ENCODE assay signal across 28 cellular contexts in genomic region chr4:7439699-7440098, GRCh38. TPM values are rescaled to one million over a fixed set of nuclear protein-coding genes. Genes with fewer than 3 reads are reported as not detected.
"Had no signal": no experiment of that assay in that cellular context is flagged by ENCODE, and none has a peak within 500 bp of the region (broad histone marks: within the 10 kb centered on the region; RNA-seq: fewer than 3 reads in every experiment).

No MANE protein-coding gene starts in this region.

- H3K9me3 ChIP-seq: esophagus squamous epithelium, left lung, ovary, psoas muscle, thoracic aorta, tibial nerve, upper lobe of right lung, uterus had no signal

- H3K4me3 ChIP-seq: esophagus squamous epithelium, heart right ventricle, left lung, ovary, psoas muscle, thoracic aorta, tibial nerve, upper lobe of right lung, uterus had no signal

- H3K27ac ChIP-seq: esophagus squamous epithelium, heart right ventricle, left lung, ovary, psoas muscle, thoracic aorta, tibial nerve, upper lobe of right lung, uterus had no signal

- H3K36me3 ChIP-seq: esophagus squamous epithelium, heart right ventricle, left lung, ovary, thoracic aorta, tibial nerve, upper lobe of right lung, uterus had no signal

- H3K4me1 ChIP-seq: psoas muscle, upper lobe of right lung, uterus had no signal

- H3K27me3 ChIP-seq: ovary, tibial nerve, upper lobe of right lung, uterus had no signal

- DNase-seq: cortex of kidney; effector memory CD8-positive, alpha-beta T cell; erythroblast; esophagus squamous epithelium; foreskin melanocyte; glutamatergic neuron; heart right ventricle; hippocampal formation; left cardiac atrium; mesendoderm; midbrain; natural killer cell; occipital lobe; ovary; psoas muscle; stimulated activated CD4-positive, alpha-beta T cell treated with anti-CD3 and anti-CD28 coated beads, Interleukin-4, amount 100 ng/mL, for 4 hours; stimulated activated naive B cell treated with anti-CD40 and anti-IgM and Interleukin-4, amounts not matched to agents 10 μg/mL and 1 μg/mL and 100 μg/mL, for 72 hours; upper lobe of right lung; uterus had no signal

- ATAC-seq: effector memory CD8-positive, alpha-beta T cell; heart right ventricle; left cardiac atrium; left lung; natural killer cell; psoas muscle; right cardiac atrium; stimulated activated naive B cell treated with anti-CD40 and anti-IgM and Interleukin-4, amounts not matched to agents 10 μg/mL and 1 μg/mL and 100 μg/mL, for 72 hours; upper lobe of right lung had no signal

RNA-seq across cellular contexts. Expression of gene PSAPL1, which starts 5.0 kb away (rescaled TPM):
- total RNA-seq: dermis microvascular lymphatic vessel endothelial cell, kidney epithelial cell, left cardiac atrium, lung microvascular endothelial cell, mucosa of gallbladder, natural killer cell, occipital lobe, psoas muscle, renal cortical epithelial cell, right cardiac atrium, uterus had no signal
